Comparison of ENCODE assay signal across 10 cellular contexts in genomic region chr16:72198021-72198420, GRCh38. TPM values are rescaled to one million over a fixed set of nuclear protein-coding genes. Genes with fewer than 3 reads are reported as not detected.
DNase-seq lines count a peak whose midpoint lies in the region; ATAC-seq, FAIRE-seq and TF ChIP-seq lines count a peak whose summit lies in the region.
"Had no signal": no experiment of that assay in that cellular context is flagged by ENCODE, and none has a peak within 500 bp of the region (broad histone marks: within the 10 kb centered on the region; RNA-seq: fewer than 3 reads in every experiment).

No MANE protein-coding gene starts in this region.

- H3K4me1 Mint-ChIP-seq in GM23338 = peaks cover 23% of the 10 kb centered on the region

- H3K9ac ChIP-seq in kidney (ENCODE audit: low read length in 2 of 2) = no peak overlapping the region

- H2AFZ ChIP-seq in GM23338 = no peak overlapping the region

- TF ChIP-seq CTCF in HFF-Myc (IDR thresholded peaks at IDR 0.05; ENCODE audit: low read depth, low read length, missing control alignments) = no peak
- TF ChIP-seq CTCF in kidney (IDR thresholded peaks at IDR 0.05; ENCODE audit: borderline replicate concordance, extremely low read depth, insufficient read depth) = no peak
- TF ChIP-seq CTCF in GM23338 (conservative IDR thresholded peaks at IDR 0.05; ENCODE audit: low read depth in 2 of 2) = no peak

- H3K4me3 ChIP-seq in HFF-Myc (replicated peaks; ENCODE audit: low read depth, low read length) = no peak overlapping the region
- no peak overlapping the region for H3K4me3 ChIP-seq in kidney (ENCODE audit: low read length in 2 of 2)
- no peak overlapping the region for H3K4me3 ChIP-seq in GM23338
- H3K4me3 ChIP-seq: gastrocnemius medialis, thoracic aorta had no signal

- no peaks in the 10 kb centered on the region for H3F3A ChIP-seq in GM23338 (replicated peaks; ENCODE audit: low read depth)

- no peaks in the 10 kb centered on the region for H3K79me2 ChIP-seq in GM23338 (replicated peaks; ENCODE audit: insufficient read depth)

- H4K20me1 ChIP-seq in GM23338 (replicated peaks; ENCODE audit: insufficient read depth) = no peaks in the 10 kb centered on the region

- H3K27ac ChIP-seq in kidney (ENCODE audit: low read depth in 2 of 2, low read length in 2 of 2) (no peak overlapping the region), GM23338 (ENCODE audit: low read depth) (no peak overlapping the region)
- H3K27ac ChIP-seq: gastrocnemius medialis, thoracic aorta had no signal

- no peaks in the 10 kb centered on the region for H3K36me3 Mint-ChIP-seq in GM23338 (ENCODE audit: low read depth)

- H3K27me3 Mint-ChIP-seq in GM23338 (ENCODE audit: insufficient read depth, low read depth, poor library complexity) = peaks cover 2% of the 10 kb centered on the region

- peak; percentile 71 for DNase-seq in HFF-Myc (ENCODE audit: extremely low read depth, low read depth)
- peak; percentile 74 for DNase-seq in RPMI7951 (ENCODE audit: low read depth)
- peak; percentile 18 to 61 for DNase-seq in frontal cortex (ENCODE audit: low spot score in 2 of 2)
- peak; percentile 63 for DNase-seq in smooth muscle cell of the brain vasculature (ENCODE audit: low read depth, low spot score)
- DNase-seq in kidney = no peak
- no peak for DNase-seq in MV-4-11 (lab: John Stamatoyannopoulos, UW)
- no peak for DNase-seq in GM23338 (ENCODE audit: low spot score)
- DNase-seq: small intestine had no signal

- intact Hi-C loops in kidney (cut with DNase I) = no loop called here

- FAIRE-seq in frontal cortex (lab: Jason Lieb, UNC) (no peak), kidney (lab: Jason Lieb, UNC) (no peak)
- FAIRE-seq: small intestine had no signal

- no peak overlapping the region for H3K4me2 ChIP-seq in GM23338

- ATAC-seq in GM23338 = no peak
- ATAC-seq: gastrocnemius medialis had no signal

- no peaks in the 10 kb centered on the region for H3K9me3 ChIP-seq in kidney (ENCODE audit: control insufficient read depth in 1 of 2, low read length in 2 of 2)
- H3K9me3 ChIP-seq: gastrocnemius medialis, thoracic aorta had no signal

- H3K36me3 ChIP-seq in kidney (ENCODE audit: control insufficient read depth in 1 of 2, insufficient read depth in 2 of 2, low read length in 2 of 2) (no peaks in the 10 kb centered on the region), GM23338 (ENCODE audit: insufficient read depth) (no peaks in the 10 kb centered on the region)
- H3K36me3 ChIP-seq: gastrocnemius medialis, thoracic aorta had no signal

- no peak overlapping the region for H3K4me3 Mint-ChIP-seq in GM23338

- no peaks in the 10 kb centered on the region for H3K4me1 ChIP-seq in kidney (ENCODE audit: control insufficient read depth in 1 of 2, insufficient read depth in 1 of 2, low read depth in 1 of 2, low read length in 2 of 2)
- peaks cover 8% of the 10 kb centered on the region; the same call in 1 of the 2 replicates for H3K4me1 ChIP-seq in GM23338 (ENCODE audit: insufficient read depth)
- H3K4me1 ChIP-seq: gastrocnemius medialis had no signal

- H3K9me3 Mint-ChIP-seq in GM23338 = no peaks in the 10 kb centered on the region

- H3K27me3 ChIP-seq in GM23338 (ENCODE audit: insufficient read depth) = no peaks in the 10 kb centered on the region
- H3K27me3 ChIP-seq: gastrocnemius medialis had no signal

- H3K9me2 ChIP-seq in GM23338 (ENCODE audit: insufficient read depth) = no peaks in the 10 kb centered on the region

- H3K27ac Mint-ChIP-seq in GM23338 = no peak overlapping the region

TF ChIP-seq in GM23338, 12 proteins besides CTCF, POLR2A, EP300 and RAD21 (continues in another document):
- no peak for TF ChIP-seq EZH2phosphoT487 (IDR thresholded peaks at IDR 0.05; ENCODE audit: unreplicated experiment)
- TF ChIP-seq ZNF331 (CRISPR knock-in tag; IDR thresholded peaks at IDR 0.05; ENCODE audit: low read depth) = no peak
- TF ChIP-seq EZH2 (IDR thresholded peaks at IDR 0.05; ENCODE audit: low read depth, unreplicated experiment) = no peak
- no peak for TF ChIP-seq NANOG (IDR thresholded peaks at IDR 0.05; ENCODE audit: borderline replicate concordance)
- TF ChIP-seq, protein P1, sequence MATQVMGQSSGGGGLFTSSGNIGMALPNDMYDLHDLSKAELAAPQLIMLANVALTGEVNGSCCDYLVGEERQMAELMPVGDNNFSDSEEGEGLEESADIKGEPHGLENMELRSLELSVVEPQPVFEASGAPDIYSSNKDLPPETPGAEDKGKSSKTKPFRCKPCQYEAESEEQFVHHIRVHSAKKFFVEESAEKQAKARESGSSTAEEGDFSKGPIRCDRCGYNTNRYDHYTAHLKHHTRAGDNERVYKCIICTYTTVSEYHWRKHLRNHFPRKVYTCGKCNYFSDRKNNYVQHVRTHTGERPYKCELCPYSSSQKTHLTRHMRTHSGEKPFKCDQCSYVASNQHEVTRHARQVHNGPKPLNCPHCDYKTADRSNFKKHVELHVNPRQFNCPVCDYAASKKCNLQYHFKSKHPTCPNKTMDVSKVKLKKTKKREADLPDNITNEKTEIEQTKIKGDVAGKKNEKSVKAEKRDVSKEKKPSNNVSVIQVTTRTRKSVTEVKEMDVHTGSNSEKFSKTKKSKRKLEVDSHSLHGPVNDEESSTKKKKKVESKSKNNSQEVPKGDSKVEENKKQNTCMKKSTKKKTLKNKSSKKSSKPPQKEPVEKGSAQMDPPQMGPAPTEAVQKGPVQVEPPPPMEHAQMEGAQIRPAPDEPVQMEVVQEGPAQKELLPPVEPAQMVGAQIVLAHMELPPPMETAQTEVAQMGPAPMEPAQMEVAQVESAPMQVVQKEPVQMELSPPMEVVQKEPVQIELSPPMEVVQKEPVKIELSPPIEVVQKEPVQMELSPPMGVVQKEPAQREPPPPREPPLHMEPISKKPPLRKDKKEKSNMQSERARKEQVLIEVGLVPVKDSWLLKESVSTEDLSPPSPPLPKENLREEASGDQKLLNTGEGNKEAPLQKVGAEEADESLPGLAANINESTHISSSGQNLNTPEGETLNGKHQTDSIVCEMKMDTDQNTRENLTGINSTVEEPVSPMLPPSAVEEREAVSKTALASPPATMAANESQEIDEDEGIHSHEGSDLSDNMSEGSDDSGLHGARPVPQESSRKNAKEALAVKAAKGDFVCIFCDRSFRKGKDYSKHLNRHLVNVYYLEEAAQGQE (IDR thresholded peaks at IDR 0.05; ENCODE audit: unreplicated experiment) = no peak
- TF ChIP-seq JUNB (IDR thresholded peaks at IDR 0.05; ENCODE audit: unreplicated experiment) = no peak
- TF ChIP-seq CREB1 (CRISPR knock-in tag; IDR thresholded peaks at IDR 0.05; ENCODE audit: low read depth) = no peak

RNA-seq across cellular contexts. Expression of gene PMFBP1, which starts 26.1 kb away (rescaled TPM):
- 0.68 and 1.8 TPM in 2 replicates for total RNA-seq in RPMI7951 (2014; rRNA removed; shearing (Covaris generic))
- total RNA-seq in frontal cortex = 0.41 TPM
- total RNA-seq in kidney = 0.69 TPM
- 0.13 TPM for polyA plus RNA-seq in kidney (ENCODE audit: insufficient read depth, low read depth, low replicate concordance)
- total RNA-seq in GM23338 (2014; rRNA removed; shearing (Covaris generic)) = 1.3 and 2.6 TPM in 2 replicates
- polyA plus RNA-seq in GM23338 (2016; fragmentation: Nextera tagmentation; extraction: Ambion mirVana) = 1.5 and 3.3 TPM in 2 replicates
- total RNA-seq: gastrocnemius medialis had no signal

Comparison
In these comparisons a context has a peak if more than half of its experiments do, and no peak if none do; other contexts are left out.
1. DNase-seq: peak in HFF-Myc (single experiment), RPMI7951 (single experiment), frontal cortex (2 of 2) and smooth muscle cell of the brain vasculature (single experiment); none in kidney (single experiment), MV-4-11 (single experiment) and GM23338 (single experiment).